In the genomic region with DNA sequence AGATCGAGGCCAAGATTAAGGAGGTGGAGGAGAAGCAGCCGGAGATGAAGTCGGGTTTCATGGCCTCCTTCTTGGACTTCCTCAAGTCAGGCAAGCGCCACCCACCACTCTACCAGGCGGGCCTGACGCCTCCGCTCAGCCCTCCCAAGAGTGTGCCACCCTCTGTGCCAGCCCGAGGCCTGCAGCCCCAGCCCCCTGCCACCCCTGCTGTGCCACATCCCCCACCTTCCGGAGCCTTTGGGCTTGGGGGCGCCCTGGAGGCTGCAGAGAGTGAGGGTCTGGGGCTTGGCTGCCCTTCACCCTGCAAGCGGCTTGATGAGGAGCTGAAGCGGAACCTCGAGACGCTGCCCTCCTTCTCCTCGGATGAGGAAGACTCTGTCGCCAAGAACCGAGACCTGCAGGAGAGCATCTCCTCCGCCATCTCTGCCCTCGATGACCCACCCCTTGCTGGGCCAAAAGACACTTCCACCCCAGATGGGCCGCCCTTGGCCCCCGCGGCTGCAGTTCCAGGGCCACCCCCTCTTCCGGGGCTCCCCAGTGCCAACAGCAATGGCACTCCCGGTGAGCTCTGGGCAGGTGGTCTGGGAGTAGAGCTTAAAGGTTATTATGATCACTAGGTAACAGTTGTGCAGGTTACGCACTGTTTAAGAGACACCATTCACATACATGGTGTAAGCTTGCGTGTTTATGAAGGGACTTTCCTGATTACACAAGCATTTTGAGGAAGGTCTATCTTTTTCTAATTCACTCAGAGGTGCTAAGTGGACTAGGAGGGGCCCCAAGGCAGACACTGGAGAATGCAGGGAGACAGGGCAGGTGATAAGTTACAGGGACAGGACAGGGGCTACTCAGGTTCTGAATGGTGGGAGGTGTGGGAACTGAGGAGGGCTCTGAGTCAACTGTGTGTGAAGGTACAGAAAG, we compare ENCODE assay signal across 1 cellular context.
TF ChIP-seq lines count a peak whose summit lies in the region.

No MANE protein-coding gene starts in this region.

TF ChIP-seq in endothelial cell of umbilical vein, 7 proteins besides CTCF, POLR2A, EP300 and RAD21:
- TF ChIP-seq, protein P1, sequence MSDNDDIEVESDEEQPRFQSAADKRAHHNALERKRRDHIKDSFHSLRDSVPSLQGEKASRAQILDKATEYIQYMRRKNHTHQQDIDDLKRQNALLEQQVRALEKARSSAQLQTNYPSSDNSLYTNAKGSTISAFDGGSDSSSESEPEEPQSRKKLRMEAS (IDR thresholded peaks at IDR 0.05; ENCODE audit: insufficient read depth, insufficient read length), result no peak
- TF ChIP-seq POLR2AphosphoS5 (IDR thresholded peaks at IDR 0.05; ENCODE audit: insufficient read depth, low read depth, low read length) (no peak), MYC (IDR thresholded peaks at IDR 0.05; ENCODE audit: low read depth, low read length) (no peak), JUN (IDR thresholded peaks at IDR 0.05; ENCODE audit: borderline replicate concordance, insufficient read depth, insufficient read length, low read depth) (no peak), FOS (IDR thresholded peaks at IDR 0.05; ENCODE audit: borderline replicate concordance, insufficient read depth, low read length) (no peak), GATA2 (IDR thresholded peaks at IDR 0.05; ENCODE audit: insufficient read depth, insufficient read length, low read depth, low read length) (no peak), EZH2 (IDR thresholded peaks at IDR 0.05; ENCODE audit: borderline replicate concordance, low read depth, low read length, severe bottlenecking) (no peak)
TF ChIP-seq in endothelial cell of umbilical vein: peak in this region for 0.
